Comparison of ENCODE assay signal across 23 cellular contexts in the genomic region with DNA sequence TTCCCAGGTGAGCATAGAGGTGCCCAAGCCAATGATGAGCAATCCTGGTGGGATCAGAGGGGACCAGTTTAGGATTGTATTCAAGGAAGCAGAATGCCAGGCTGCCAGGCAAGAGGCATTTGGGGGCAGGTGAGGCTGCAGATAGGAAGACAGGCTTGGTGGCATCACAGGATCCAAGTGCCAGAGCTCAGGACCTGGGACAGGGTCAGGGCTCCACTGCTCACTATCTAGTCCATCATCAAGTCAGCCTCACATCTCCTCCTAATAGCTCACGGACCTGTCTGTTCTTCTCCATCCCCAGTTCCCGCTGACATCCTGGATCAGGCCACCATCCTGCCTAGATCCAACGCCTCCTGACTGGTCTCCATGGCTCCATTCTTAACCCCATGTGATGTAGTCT. TPM values are rescaled to one million over a fixed set of nuclear protein-coding genes. Genes with fewer than 3 reads are reported as not detected.
DNase-seq lines count a peak whose midpoint lies in the region; ATAC-seq, FAIRE-seq and TF ChIP-seq lines count a peak whose summit lies in the region.
"Had no signal": no experiment of that assay in that cellular context is flagged by ENCODE, and none has a peak within 500 bp of the region (broad histone marks: within the 10 kb centered on the region; RNA-seq: fewer than 3 reads in every experiment).

No MANE protein-coding gene starts in this region.

- FAIRE-seq in small intestine (lab: Jason Lieb, UNC): no peak
- FAIRE-seq: GM12891, GM18507, HepG2, K562 had no signal

- no peaks in the 10 kb centered on the region for H3K27me3 ChIP-seq in esophagus muscularis mucosa
- no peaks in the 10 kb centered on the region for H3K27me3 ChIP-seq in small intestine (ENCODE audit: control insufficient read depth in 2 of 2, insufficient read depth in 2 of 2, low read length in 2 of 2)
- H3K27me3 ChIP-seq: BLaER1 had no signal

- TF ChIP-seq EP300 in Ishikawa (IDR thresholded peaks at IDR 0.05; ENCODE audit: borderline replicate concordance) (no peak), esophagus muscularis mucosa (IDR thresholded peaks at IDR 0.05) (no peak)

- TF ChIP-seq RAD21 in Ishikawa (IDR thresholded peaks at IDR 0.05; ENCODE audit: low read depth): no peak

- peaks cover 30% of the 10 kb centered on the region for H3K4me1 Mint-ChIP-seq in stimulated activated memory B cell treated with anti-CD40 and anti-IgM and Interleukin-4, amounts not matched to agents 10 μg/mL and 1 μg/mL and 100 μg/mL, for 72 hours

- H3K4me3 ChIP-seq in esophagus muscularis mucosa (no peak overlapping the region), small intestine (ENCODE audit: low read depth in 1 of 2, low read length in 2 of 2) (no peak overlapping the region)
- H3K4me3 ChIP-seq: BLaER1, GM23338, K562 had no signal

- no peaks in the 10 kb centered on the region for H3K4me1 ChIP-seq in esophagus muscularis mucosa
- peaks cover 0 to 3% of the 10 kb centered on the region in 2 donors for H3K4me1 ChIP-seq in small intestine (ENCODE audit: control insufficient read depth in 2 of 2, insufficient read depth in 1 of 2, low read depth in 1 of 2, low read length in 1 of 2)

- H3K9me3 ChIP-seq in esophagus muscularis mucosa: peaks cover 0 to 6% (median 3%) of the 10 kb centered on the region in 4 donors
- H3K9me3 ChIP-seq in small intestine (ENCODE audit: control insufficient read depth, low read depth): no peaks in the 10 kb centered on the region

- intact Hi-C loops in esophagus muscularis mucosa (cut with DNase I): no loop called here

- DNase-seq in GM03348 (ENCODE audit: low spot score) (peak; percentile 18), esophagus muscularis mucosa (ENCODE audit: extremely low spot score) (peak; percentile 75), small intestine (no peak)
- DNase-seq: 8988T; CD4-positive, alpha-beta memory T cell; DMS153; DMS79 treated with DMSO at 0.1 percent for 48 hours; GF-D8; H7 had no signal

- no peak overlapping the region for H3K4me3 Mint-ChIP-seq in stimulated activated memory B cell treated with anti-CD40 and anti-IgM and Interleukin-4, amounts not matched to agents 10 μg/mL and 1 μg/mL and 100 μg/mL, for 72 hours
- H3K4me3 Mint-ChIP-seq: CD14-positive monocyte; CD4-positive, alpha-beta memory T cell; GM23338 had no signal

- H3K9me3 Mint-ChIP-seq in stimulated activated memory B cell treated with anti-CD40 and anti-IgM and Interleukin-4, amounts not matched to agents 10 μg/mL and 1 μg/mL and 100 μg/mL, for 72 hours: peaks cover 8% of the 10 kb centered on the region

- H3K27me3 Mint-ChIP-seq in stimulated activated memory B cell treated with anti-CD40 and anti-IgM and Interleukin-4, amounts not matched to agents 10 μg/mL and 1 μg/mL and 100 μg/mL, for 72 hours: no peaks in the 10 kb centered on the region
- H3K27me3 Mint-ChIP-seq: CD4-positive, alpha-beta memory T cell had no signal

- peak overlapping the region; percentile 18 for H3K27ac Mint-ChIP-seq in stimulated activated memory B cell treated with anti-CD40 and anti-IgM and Interleukin-4, amounts not matched to agents 10 μg/mL and 1 μg/mL and 100 μg/mL, for 72 hours
- H3K27ac Mint-ChIP-seq: CD14-positive monocyte, GM23338 had no signal

- no peak for TF ChIP-seq CTCF in esophagus muscularis mucosa (IDR thresholded peaks at IDR 0.05)

- no peak for TF ChIP-seq POLR2A in esophagus muscularis mucosa (IDR thresholded peaks at IDR 0.05; ENCODE audit: low read depth)

- no peaks in the 10 kb centered on the region for H3K36me3 ChIP-seq in esophagus muscularis mucosa
- H3K36me3 ChIP-seq in small intestine (ENCODE audit: control insufficient read depth in 2 of 2, insufficient read depth in 2 of 2, low read length in 2 of 2): no peaks in the 10 kb centered on the region
- H3K36me3 ChIP-seq: BLaER1 had no signal

- H3K27ac ChIP-seq in esophagus muscularis mucosa (replicated peaks in 1 of 4) (no peak overlapping the region), small intestine (ENCODE audit: low read depth in 1 of 2, low read length in 1 of 2) (no peak overlapping the region)
- H3K27ac ChIP-seq: BLaER1 had no signal

- ATAC-seq in stimulated activated memory B cell treated with anti-CD40 and anti-IgM and Interleukin-4, amounts not matched to agents 10 μg/mL and 1 μg/mL and 100 μg/mL, for 72 hours: no peak
- ATAC-seq in GM21717 (IDR thresholded peaks at IDR 0.05; ENCODE audit: unreplicated experiment) (no peak), HG02981 (IDR thresholded peaks at IDR 0.05; ENCODE audit: unreplicated experiment) (no peak)
- ATAC-seq: GM23338, HCT116, HepG2, K562 had no signal

- H3K36me3 Mint-ChIP-seq in stimulated activated memory B cell treated with anti-CD40 and anti-IgM and Interleukin-4, amounts not matched to agents 10 μg/mL and 1 μg/mL and 100 μg/mL, for 72 hours: peaks cover 11% of the 10 kb centered on the region
- H3K36me3 Mint-ChIP-seq: CD14-positive monocyte had no signal

- 91% methylated on average over 3 of the region's 3 CpGs for WGBS in esophagus muscularis mucosa
- 52 to 88% (median 72%) methylated on average over 3 of the region's 3 CpGs for WGBS in small intestine, 3 donors

TF ChIP-seq in Ishikawa, 13 proteins besides CTCF, POLR2A, EP300 and RAD21:
- TF ChIP-seq, protein P1, sequence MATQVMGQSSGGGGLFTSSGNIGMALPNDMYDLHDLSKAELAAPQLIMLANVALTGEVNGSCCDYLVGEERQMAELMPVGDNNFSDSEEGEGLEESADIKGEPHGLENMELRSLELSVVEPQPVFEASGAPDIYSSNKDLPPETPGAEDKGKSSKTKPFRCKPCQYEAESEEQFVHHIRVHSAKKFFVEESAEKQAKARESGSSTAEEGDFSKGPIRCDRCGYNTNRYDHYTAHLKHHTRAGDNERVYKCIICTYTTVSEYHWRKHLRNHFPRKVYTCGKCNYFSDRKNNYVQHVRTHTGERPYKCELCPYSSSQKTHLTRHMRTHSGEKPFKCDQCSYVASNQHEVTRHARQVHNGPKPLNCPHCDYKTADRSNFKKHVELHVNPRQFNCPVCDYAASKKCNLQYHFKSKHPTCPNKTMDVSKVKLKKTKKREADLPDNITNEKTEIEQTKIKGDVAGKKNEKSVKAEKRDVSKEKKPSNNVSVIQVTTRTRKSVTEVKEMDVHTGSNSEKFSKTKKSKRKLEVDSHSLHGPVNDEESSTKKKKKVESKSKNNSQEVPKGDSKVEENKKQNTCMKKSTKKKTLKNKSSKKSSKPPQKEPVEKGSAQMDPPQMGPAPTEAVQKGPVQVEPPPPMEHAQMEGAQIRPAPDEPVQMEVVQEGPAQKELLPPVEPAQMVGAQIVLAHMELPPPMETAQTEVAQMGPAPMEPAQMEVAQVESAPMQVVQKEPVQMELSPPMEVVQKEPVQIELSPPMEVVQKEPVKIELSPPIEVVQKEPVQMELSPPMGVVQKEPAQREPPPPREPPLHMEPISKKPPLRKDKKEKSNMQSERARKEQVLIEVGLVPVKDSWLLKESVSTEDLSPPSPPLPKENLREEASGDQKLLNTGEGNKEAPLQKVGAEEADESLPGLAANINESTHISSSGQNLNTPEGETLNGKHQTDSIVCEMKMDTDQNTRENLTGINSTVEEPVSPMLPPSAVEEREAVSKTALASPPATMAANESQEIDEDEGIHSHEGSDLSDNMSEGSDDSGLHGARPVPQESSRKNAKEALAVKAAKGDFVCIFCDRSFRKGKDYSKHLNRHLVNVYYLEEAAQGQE (IDR thresholded peaks at IDR 0.05; ENCODE audit: low read depth): peak; percentile 69
- TF ChIP-seq CREB1 (IDR thresholded peaks at IDR 0.05; ENCODE audit: low read depth): no peak

RNA-seq across cellular contexts. Expression of a gene that starts 47.6 kb away (rescaled TPM):
- not detected for total RNA-seq in esophagus muscularis mucosa
- polyA plus RNA-seq in small intestine: under 1 TPM in 1 of 3 donors, not detected in 2; 0.03 TPM
- total RNA-seq: A673; CD4-positive, alpha-beta memory T cell; HepG2 had no signal
- polyA plus RNA-seq: AG04450; CD14-positive monocyte; CD4-positive, alpha-beta memory T cell had no signal
